In genomic region chr20:57612436-57612835, GRCh38 we compare ENCODE assay signal across 24 cellular contexts. TPM values are rescaled to one million over a fixed set of nuclear protein-coding genes. Genes with fewer than 3 reads are reported as not detected.
DNase-seq lines count a peak whose midpoint lies in the region; ATAC-seq and TF ChIP-seq lines count a peak whose summit lies in the region.
"Had no signal": no experiment of that assay in that cellular context is flagged by ENCODE, and none has a peak within 500 bp of the region (broad histone marks: within the 10 kb centered on the region; RNA-seq: fewer than 3 reads in every experiment).

No MANE protein-coding gene starts in this region.

- BruUV-seq in IMR-90 (replicated peaks; lab: Mats Ljungman, UMichigan) = no TSS peak

- dilution Hi-C loops in IMR-90 (cut with HindIII; ENCODE audit: low sequenced_read_pairs, unreplicated experiment) = no loop called here

- H2AK9ac ChIP-seq in IMR-90 (replicated peaks; ENCODE audit: low read depth, low read length, poor library complexity) = peak overlapping the region; percentile 19

- H3K9me1 ChIP-seq in IMR-90 (ENCODE audit: insufficient read depth, low read length) = no peaks in the 10 kb centered on the region

- H3K23ac ChIP-seq in IMR-90 (ENCODE audit: low read depth, low read length) = no peak overlapping the region

- no peak overlapping the region for H3K9ac ChIP-seq in IMR-90 (ENCODE audit: low read depth, low read length)
- H3K9ac ChIP-seq: BLaER1 treated with 17β-estradiol and CSF1 and Interleukin-3, amounts not matched to agents 10 nM and 100 nM had no signal

- H2BK20ac ChIP-seq in IMR-90 (ENCODE audit: low read depth, low read length) = no peak overlapping the region

- no peak overlapping the region for H3K4ac ChIP-seq in IMR-90 (ENCODE audit: low read depth, low read length)

- H3K4me1 Mint-ChIP-seq in activated CD8-positive, alpha-beta T cell treated with anti-CD3 and anti-CD28 coated beads, Interleukin-2, amount 10 ng/mL, durations not matched to agents 7 days and 5 days (ENCODE audit: low read depth) = peaks cover 13% of the 10 kb centered on the region

- in situ Hi-C loops in IMR-90 (cut with MboI; ENCODE audit: low sequenced_read_pairs) = no loop called here

- CTCF ChIA-PET in IMR-90 (lab: Yijun Ruan, JAX) = no interaction called here
- CTCF ChIA-PET in activated CD8-positive, alpha-beta T cell treated with anti-CD3 and anti-CD28 coated beads, Interleukin-2, amount 10 ng/mL, durations not matched to agents 7 days and 5 days (lab: Charles Lee) = interaction anchor here (1.2 to 1.7 kb wide), 3 partner anchors 10 to 41 kb away, joined by 3 to 5 read pairs (median 4); no protein-coding TSS in a partner anchor

- no peak overlapping the region for H2AK5ac ChIP-seq in IMR-90 (ENCODE audit: low read depth, low read length)

- no peak overlapping the region for H3K4me2 ChIP-seq in IMR-90 (ENCODE audit: low read depth, low read length)
- H3K4me2 ChIP-seq: PC-9 had no signal

- no peak overlapping the region for H4K5ac ChIP-seq in IMR-90 (ENCODE audit: low read depth, low read length)

- H2BK15ac ChIP-seq in IMR-90 (ENCODE audit: low read depth, low read length) = no peak overlapping the region

- no peak for TF ChIP-seq POLR2A in IMR-90 (IDR thresholded peaks at IDR 0.05; ENCODE audit: low read depth, low read length)

- no peak overlapping the region for H3K14ac ChIP-seq in IMR-90 (replicated peaks; ENCODE audit: low read depth, low read length)

- H3K4me1 ChIP-seq in IMR-90 (ENCODE audit: control insufficient read depth, insufficient read depth, low read length) = no peaks in the 10 kb centered on the region
- H3K4me1 ChIP-seq in right atrium auricular region = no peaks in the 10 kb centered on the region
- H3K4me1 ChIP-seq: Caco-2 had no signal

- H3K18ac ChIP-seq in IMR-90 (ENCODE audit: low read depth, low read length) = no peak overlapping the region

- DNase-seq in H7 = peak; percentile 14
- DNase-seq in IMR-90 = no peak
- DNase-seq in coronary artery (ENCODE audit: low spot score) = peak; percentile 28
- DNase-seq in omental fat pad (ENCODE audit: low spot score) = peak; percentile 20
- no peak for DNase-seq in pons (ENCODE audit: low spot score)
- DNase-seq in right atrium auricular region (ENCODE audit: low spot score) = no peak
- no peak for DNase-seq in activated CD8-positive, alpha-beta T cell treated with anti-CD3 and anti-CD28 coated beads, Interleukin-2, amount 10 ng/mL, durations not matched to agents 7 days and 5 days
- no peak for DNase-seq in AML-193 (lab: John Stamatoyannopoulos, UW)
- DNase-seq: CD4-positive, alpha-beta memory T cell; DMS 273 treated with DMSO at 0.1 percent for 48 hours; DMS79 treated with DMSO at 0.1 percent for 48 hours; HFFc6; Kasumi-1; NCI-H1694; NCI-H446 treated with DMSO at 0.1 percent for 48 hours; NCI-H526 treated with DMSO at 0.1 percent for 48 hours; PC-9; RPMI8226; SHP77 treated with DMSO at 0.1 percent for 48 hours had no signal

- intact Hi-C loops in IMR-90 (cut with micrococcal nuclease) = no loop called here

- TF ChIP-seq CTCF in IMR-90 (conservative IDR thresholded peaks at IDR 0.05; ENCODE audit: low read depth, low read length) (no peak), coronary artery (IDR thresholded peaks at IDR 0.05) (no peak), omental fat pad (IDR thresholded peaks at IDR 0.05) (no peak), right atrium auricular region (IDR thresholded peaks at IDR 0.05) (no peak)

- H3K27ac Mint-ChIP-seq in activated CD8-positive, alpha-beta T cell treated with anti-CD3 and anti-CD28 coated beads, Interleukin-2, amount 10 ng/mL, durations not matched to agents 7 days and 5 days = no peak overlapping the region
- H3K27ac Mint-ChIP-seq: HFFc6 had no signal

- H3K9me3 Mint-ChIP-seq in activated CD8-positive, alpha-beta T cell treated with anti-CD3 and anti-CD28 coated beads, Interleukin-2, amount 10 ng/mL, durations not matched to agents 7 days and 5 days (ENCODE audit: insufficient read depth) = no peaks in the 10 kb centered on the region
- H3K9me3 Mint-ChIP-seq: HFFc6 had no signal

- no peak overlapping the region for H3K56ac ChIP-seq in IMR-90 (ENCODE audit: extremely low read depth, insufficient read depth, low read length)

- H3K4me3 ChIP-seq in H7 (ENCODE audit: insufficient read depth, low read depth, low read length) (no peak overlapping the region), IMR-90 (ENCODE audit: insufficient read depth, low read depth, low read length) (no peak overlapping the region), coronary artery (no peak overlapping the region), right atrium auricular region (no peak overlapping the region)
- H3K4me3 ChIP-seq: BLaER1 treated with 17β-estradiol and CSF1 and Interleukin-3, amounts not matched to agents 10 nM and 100 nM; GM12878; PC-9; SK-N-MC had no signal

- H3K9me3 ChIP-seq in IMR-90 (ENCODE audit: control insufficient read depth, insufficient read depth, low read length) (no peaks in the 10 kb centered on the region), right atrium auricular region (no peaks in the 10 kb centered on the region)
- H3K9me3 ChIP-seq: BLaER1 treated with 17β-estradiol and CSF1 and Interleukin-3, amounts not matched to agents 10 nM and 100 nM; Caco-2 had no signal

- H2AFZ ChIP-seq in IMR-90 (replicated peaks; ENCODE audit: low read length, poor library complexity) = peak overlapping the region; percentile 56
- H2AFZ ChIP-seq: PC-9 had no signal

- TF ChIP-seq RAD21 in IMR-90 (IDR thresholded peaks at IDR 0.05; ENCODE audit: low read length) = no peak

- no peak overlapping the region for H4K91ac ChIP-seq in IMR-90 (ENCODE audit: insufficient read depth, low read depth, low read length)

- no peak overlapping the region for H2BK5ac ChIP-seq in IMR-90 (ENCODE audit: low read depth, low read length, poor library complexity, severe bottlenecking)

- no peak overlapping the region for H4K8ac ChIP-seq in IMR-90 (ENCODE audit: low read depth in 2 of 2, low read length in 2 of 2)

- no peaks in the 10 kb centered on the region for H4K20me1 ChIP-seq in IMR-90 (ENCODE audit: insufficient read depth, low read length)

- peaks cover 24% of the 10 kb centered on the region for H3K36me3 Mint-ChIP-seq in activated CD8-positive, alpha-beta T cell treated with anti-CD3 and anti-CD28 coated beads, Interleukin-2, amount 10 ng/mL, durations not matched to agents 7 days and 5 days (ENCODE audit: low read depth)

- no peaks in the 10 kb centered on the region for H3K27me3 Mint-ChIP-seq in activated CD8-positive, alpha-beta T cell treated with anti-CD3 and anti-CD28 coated beads, Interleukin-2, amount 10 ng/mL, durations not matched to agents 7 days and 5 days (ENCODE audit: low read depth)
- H3K27me3 Mint-ChIP-seq: CD4-positive, alpha-beta memory T cell had no signal

- H2BK120ac ChIP-seq in IMR-90 (ENCODE audit: low read depth, low read length) = no peak overlapping the region

- POLR2A ChIA-PET in IMR-90 (lab: Charles Lee; ENCODE audit: unreplicated experiment) = no interaction called here
- POLR2A ChIA-PET in activated CD8-positive, alpha-beta T cell treated with anti-CD3 and anti-CD28 coated beads, Interleukin-2, amount 10 ng/mL, durations not matched to agents 7 days and 5 days (lab: Charles Lee) = no interaction called here

- H3K4me3 Mint-ChIP-seq in activated CD8-positive, alpha-beta T cell treated with anti-CD3 and anti-CD28 coated beads, Interleukin-2, amount 10 ng/mL, durations not matched to agents 7 days and 5 days = no peak overlapping the region
- H3K4me3 Mint-ChIP-seq: CD4-positive, alpha-beta memory T cell; HFFc6 had no signal

- WGBS in IMR-90 (ENCODE audit: extremely low coverage in 2 of 2, insufficient read length in 1 of 2), 2 experiments = no CpG with 5 or more reads among the region's 7 CpGs

- no peaks in the 10 kb centered on the region for H3K36me3 ChIP-seq in H7 (replicated peaks; ENCODE audit: control insufficient read depth, insufficient read depth, low read length)
- H3K36me3 ChIP-seq in IMR-90 (ENCODE audit: control insufficient read depth, insufficient read depth, low read length) = no peaks in the 10 kb centered on the region
- H3K36me3 ChIP-seq in right atrium auricular region = no peaks in the 10 kb centered on the region
- H3K36me3 ChIP-seq: BLaER1 treated with 17β-estradiol and CSF1 and Interleukin-3, amounts not matched to agents 10 nM and 100 nM had no signal

- H3K27me3 ChIP-seq in H7 (ENCODE audit: control insufficient read depth, insufficient read depth, low read length) (no peaks in the 10 kb centered on the region), IMR-90 (ENCODE audit: control insufficient read depth, insufficient read depth, low read length) (peaks cover 9% of the 10 kb centered on the region; the same call in 1 of the 2 replicates), right atrium auricular region (no peaks in the 10 kb centered on the region)

- ATAC-seq in IMR-90 (ENCODE audit: low read depth) (no peak), omental fat pad (ENCODE audit: low FRiP score) (no peak)
- no peak for ATAC-seq in activated CD8-positive, alpha-beta T cell treated with anti-CD3 and anti-CD28 coated beads, Interleukin-2, amount 10 ng/mL, durations not matched to agents 7 days and 5 days
- ATAC-seq: GM12878 had no signal

- H3K79me1 ChIP-seq in IMR-90 (ENCODE audit: low read depth in 1 of 2, low read length in 2 of 2) = no peaks in the 10 kb centered on the region

- H3K27ac ChIP-seq in IMR-90 (ENCODE audit: insufficient read depth, low read length) (no peak overlapping the region), coronary artery (no peak overlapping the region), right atrium auricular region (no peak overlapping the region)
- H3K27ac ChIP-seq: BLaER1 treated with 17β-estradiol and CSF1 and Interleukin-3, amounts not matched to agents 10 nM and 100 nM; PC-9; SK-N-MC had no signal

TF ChIP-seq in IMR-90, 13 proteins besides CTCF, POLR2A, EP300 and RAD21 (continues in another document):
- no peak for TF ChIP-seq BHLHE40 (IDR thresholded peaks at IDR 0.05; ENCODE audit: low read depth, low read length)

RNA-seq across cellular contexts. Expression of gene ZBP1, which starts 7.8 kb away (rescaled TPM):
- not detected in 2 replicates for total RNA-seq in H7 (2014; rRNA removed; shearing (Covaris generic))
- total RNA-seq in IMR-90 (2012; rRNA removed) (not detected in 2 replicates), omental fat pad (under 1 TPM in 3 of 4 donors, not detected in 1; 0.28 to 0.84 (median 0.56) TPM), right atrium auricular region (not detected)
- polyA plus RNA-seq in IMR-90 (2012; rRNA removed) = not detected in 2 replicates
- not detected in 2 replicates for polyA plus RNA-seq in IMR-90 (2012; cell fraction: cytosol; rRNA removed)
- not detected in 2 replicates for polyA plus RNA-seq in IMR-90 (2012; cell fraction: nucleus; rRNA removed; ENCODE audit: low replicate concordance)
- 10 to 100 TPM; 10.2 to 11.7 TPM for total RNA-seq in activated CD8-positive, alpha-beta T cell treated with anti-CD3 and anti-CD28 coated beads, Interleukin-2, amount 10 ng/mL, durations not matched to agents 7 days and 5 days
- total RNA-seq: Caco-2, HFFc6, MCF 10A, PC-9 had no signal

RNA-seq across cellular contexts. Expression of gene PCK1, which starts 51.5 kb away (rescaled TPM):
- total RNA-seq in H7 (2014; rRNA removed; shearing (Covaris generic)) = not detected in 2 replicates
- not detected in 2 replicates for total RNA-seq in IMR-90 (2012; rRNA removed)
- not detected in 2 replicates for polyA plus RNA-seq in IMR-90 (2012; rRNA removed)
- polyA plus RNA-seq in IMR-90 (2012; cell fraction: cytosol; rRNA removed) = not detected in 2 replicates
- not detected in 2 replicates for polyA plus RNA-seq in IMR-90 (2012; cell fraction: nucleus; rRNA removed; ENCODE audit: low replicate concordance)
- total RNA-seq in omental fat pad = 100 to 1,000 TPM; 103 to 386 (median 203) TPM
- total RNA-seq in right atrium auricular region = 1 to 10 TPM in 1 of 2 donors, under 1 TPM in 1; 0.52 to 4.7 TPM
- total RNA-seq in activated CD8-positive, alpha-beta T cell treated with anti-CD3 and anti-CD28 coated beads, Interleukin-2, amount 10 ng/mL, durations not matched to agents 7 days and 5 days = not detected
- total RNA-seq: Caco-2; CD4-positive, alpha-beta memory T cell; HFFc6; MCF 10A; PC-9 had no signal
- polyA plus RNA-seq: CD4-positive, alpha-beta memory T cell had no signal

Comparison
In these comparisons a context has a peak if more than half of its experiments do, and no peak if none do; other contexts are left out.
1. DNase-seq: peak in H7 (single experiment), coronary artery (single experiment) and omental fat pad (single experiment); none in IMR-90 (single experiment), pons (single experiment), right atrium auricular region (single experiment), activated CD8-positive, alpha-beta T cell treated with anti-CD3 and anti-CD28 coated beads, Interleukin-2, amount 10 ng/mL, durations not matched to agents 7 days and 5 days (single experiment) and AML-193 (0 of 2).
2. RNA of gene ZBP1, which starts 7.8 kb away (total RNA-seq): 10.2 to 11.7 TPM in activated CD8-positive, alpha-beta T cell treated with anti-CD3 and anti-CD28 coated beads, Interleukin-2, amount 10 ng/mL, durations not matched to agents 7 days and 5 days; 0.28 to 0.84 TPM in omental fat pad, not detected in right atrium auricular region, not detected in H7 and not detected in IMR-90; every median in the first group is over 4 times any median in the second.
3. RNA of gene PCK1, which starts 51.5 kb away (total RNA-seq): 103 to 386 TPM in omental fat pad; 0.52 to 4.7 TPM in right atrium auricular region, not detected in H7, not detected in IMR-90 and not detected in activated CD8-positive, alpha-beta T cell treated with anti-CD3 and anti-CD28 coated beads, Interleukin-2, amount 10 ng/mL, durations not matched to agents 7 days and 5 days; every median in the first group is over 10 times any median in the second.